In the genomic region with DNA sequence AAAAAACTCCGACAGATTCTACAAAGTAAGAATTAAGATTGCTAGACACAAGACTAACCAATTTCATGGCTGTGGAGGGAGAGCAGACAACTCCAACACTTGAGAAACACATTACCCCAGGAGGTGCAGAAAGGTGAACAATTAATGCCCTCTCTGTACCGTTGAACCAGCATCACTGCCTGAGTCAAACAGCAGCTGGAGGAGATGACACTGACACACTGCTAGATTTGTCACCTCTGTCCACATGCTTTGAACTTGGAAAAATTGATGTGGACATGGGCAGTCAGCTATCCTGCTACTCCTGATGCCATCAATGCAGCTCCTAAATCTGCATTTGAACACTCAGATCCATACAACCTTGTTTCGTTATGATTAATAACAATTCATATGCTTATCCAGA, we compare ENCODE assay signal across 16 cellular contexts. TPM values are rescaled to one million over a fixed set of nuclear protein-coding genes. Genes with fewer than 3 reads are reported as not detected.
DNase-seq lines count a peak whose midpoint lies in the region; ATAC-seq and TF ChIP-seq lines count a peak whose summit lies in the region.
"Had no signal": no experiment of that assay in that cellular context is flagged by ENCODE, and none has a peak within 500 bp of the region (broad histone marks: within the 10 kb centered on the region; RNA-seq: fewer than 3 reads in every experiment).

No MANE protein-coding gene starts in this region.

- TF ChIP-seq CTCF in natural killer cell (IDR thresholded peaks at IDR 0.05), result no peak

- H3K27ac Mint-ChIP-seq in activated CD4-positive, alpha-beta T cell treated with anti-CD3 and anti-CD28 coated beads for 36 hours, result no peak overlapping the region
- H3K27ac Mint-ChIP-seq in natural killer cell, result peak overlapping the region; percentile 21 to 70
- no peak overlapping the region for H3K27ac Mint-ChIP-seq in natural killer cell treated with Interleukin-12 subunit alpha and Interleukin-12 subunit beta and Interleukin-15 and Interleukin-18, amount 100 ng/mL, for 72 hours
- H3K27ac Mint-ChIP-seq in central memory CD8-positive, alpha-beta T cell (ENCODE audit: low read depth), result peak overlapping the region; percentile 8
- H3K27ac Mint-ChIP-seq in stimulated activated effector memory CD8-positive, alpha-beta T cell treated with anti-CD3 and anti-CD28 coated beads, Interleukin-12 subunit alpha, Interleukin-12 subunit beta, amount 100 ng/mL, for 72 hours, result no peak overlapping the region

- H3K27me3 Mint-ChIP-seq in activated CD4-positive, alpha-beta T cell treated with anti-CD3 and anti-CD28 coated beads for 36 hours, result no peaks in the 10 kb centered on the region
- no peaks in the 10 kb centered on the region for H3K27me3 Mint-ChIP-seq in natural killer cell (ENCODE audit: low read depth in 2 of 2)
- no peaks in the 10 kb centered on the region for H3K27me3 Mint-ChIP-seq in natural killer cell treated with Interleukin-12 subunit alpha and Interleukin-12 subunit beta and Interleukin-15 and Interleukin-18, amount 100 ng/mL, for 72 hours
- H3K27me3 Mint-ChIP-seq in central memory CD8-positive, alpha-beta T cell, result no peaks in the 10 kb centered on the region
- H3K27me3 Mint-ChIP-seq: CD8-positive, alpha-beta memory T cell had no signal

- H3K9me3 Mint-ChIP-seq in activated CD4-positive, alpha-beta T cell treated with anti-CD3 and anti-CD28 coated beads for 36 hours (ENCODE audit: low read depth), result no peaks in the 10 kb centered on the region
- no peaks in the 10 kb centered on the region for H3K9me3 Mint-ChIP-seq in natural killer cell
- H3K9me3 Mint-ChIP-seq in natural killer cell treated with Interleukin-12 subunit alpha and Interleukin-12 subunit beta and Interleukin-15 and Interleukin-18, amount 100 ng/mL, for 72 hours, result no peaks in the 10 kb centered on the region
- H3K9me3 Mint-ChIP-seq in central memory CD8-positive, alpha-beta T cell, result no peaks in the 10 kb centered on the region
- no peaks in the 10 kb centered on the region for H3K9me3 Mint-ChIP-seq in stimulated activated effector memory CD8-positive, alpha-beta T cell treated with anti-CD3 and anti-CD28 coated beads, Interleukin-12 subunit alpha, Interleukin-12 subunit beta, amount 100 ng/mL, for 72 hours
- H3K9me3 Mint-ChIP-seq: CD8-positive, alpha-beta memory T cell; H9 had no signal

- peaks cover 36% of the 10 kb centered on the region for H3K4me1 Mint-ChIP-seq in activated CD4-positive, alpha-beta T cell treated with anti-CD3 and anti-CD28 coated beads for 36 hours
- H3K4me1 Mint-ChIP-seq in natural killer cell, result peaks cover 22 to 31% of the 10 kb centered on the region in 2 donors
- H3K4me1 Mint-ChIP-seq in natural killer cell treated with Interleukin-12 subunit alpha and Interleukin-12 subunit beta and Interleukin-15 and Interleukin-18, amount 100 ng/mL, for 72 hours (ENCODE audit: low read depth in 2 of 2), result peaks cover 22 to 26% of the 10 kb centered on the region in 2 donors
- H3K4me1 Mint-ChIP-seq in central memory CD8-positive, alpha-beta T cell, result peaks cover 26% of the 10 kb centered on the region
- H3K4me1 Mint-ChIP-seq in stimulated activated effector memory CD8-positive, alpha-beta T cell treated with anti-CD3 and anti-CD28 coated beads, Interleukin-12 subunit alpha, Interleukin-12 subunit beta, amount 100 ng/mL, for 72 hours, result peaks cover 29% of the 10 kb centered on the region

- POLR2A ChIA-PET in activated CD4-positive, alpha-beta T cell treated with anti-CD3 and anti-CD28 coated beads for 36 hours (lab: Charles Lee), result no interaction called here

- intact Hi-C loops in activated CD4-positive, alpha-beta T cell treated with anti-CD3 and anti-CD28 coated beads for 36 hours (cut with DNase I, micrococcal nuclease), result no loop called here
- intact Hi-C loops in natural killer cell (cut with micrococcal nuclease), result no loop called here

- H3K4me3 Mint-ChIP-seq in activated CD4-positive, alpha-beta T cell treated with anti-CD3 and anti-CD28 coated beads for 36 hours, result no peak overlapping the region
- H3K4me3 Mint-ChIP-seq in natural killer cell, result no peak overlapping the region
- H3K4me3 Mint-ChIP-seq in natural killer cell treated with Interleukin-12 subunit alpha and Interleukin-12 subunit beta and Interleukin-15 and Interleukin-18, amount 100 ng/mL, for 72 hours, result no peak overlapping the region
- H3K4me3 Mint-ChIP-seq in central memory CD8-positive, alpha-beta T cell, result no peak overlapping the region
- H3K4me3 Mint-ChIP-seq in stimulated activated effector memory CD8-positive, alpha-beta T cell treated with anti-CD3 and anti-CD28 coated beads, Interleukin-12 subunit alpha, Interleukin-12 subunit beta, amount 100 ng/mL, for 72 hours, result no peak overlapping the region
- H3K4me3 Mint-ChIP-seq: H9 had no signal

- CTCF ChIA-PET in activated CD4-positive, alpha-beta T cell treated with anti-CD3 and anti-CD28 coated beads for 36 hours (lab: Charles Lee), result interaction anchor here (1.3 kb wide), 1 partner anchor 87 kb away, joined by 3 read pairs; no protein-coding TSS in a partner anchor

- peaks cover 23% of the 10 kb centered on the region for H3K36me3 Mint-ChIP-seq in activated CD4-positive, alpha-beta T cell treated with anti-CD3 and anti-CD28 coated beads for 36 hours (ENCODE audit: low read depth)
- no peaks in the 10 kb centered on the region for H3K36me3 Mint-ChIP-seq in natural killer cell
- H3K36me3 Mint-ChIP-seq in natural killer cell treated with Interleukin-12 subunit alpha and Interleukin-12 subunit beta and Interleukin-15 and Interleukin-18, amount 100 ng/mL, for 72 hours, result no peaks in the 10 kb centered on the region
- peaks cover 13% of the 10 kb centered on the region for H3K36me3 Mint-ChIP-seq in central memory CD8-positive, alpha-beta T cell (ENCODE audit: insufficient read depth)
- H3K36me3 Mint-ChIP-seq in stimulated activated effector memory CD8-positive, alpha-beta T cell treated with anti-CD3 and anti-CD28 coated beads, Interleukin-12 subunit alpha, Interleukin-12 subunit beta, amount 100 ng/mL, for 72 hours, result peaks cover 96% of the 10 kb centered on the region

- peak; percentile 89 for ATAC-seq in activated CD4-positive, alpha-beta T cell treated with anti-CD3 and anti-CD28 coated beads for 36 hours
- ATAC-seq in natural killer cell (no peak), HG02588 (IDR thresholded peaks at IDR 0.05; ENCODE audit: unreplicated experiment) (no peak)
- ATAC-seq in natural killer cell treated with Interleukin-12 subunit alpha and Interleukin-12 subunit beta and Interleukin-15 and Interleukin-18, amount 100 ng/mL, for 72 hours, result no peak
- ATAC-seq in central memory CD8-positive, alpha-beta T cell (replicated peaks; ENCODE audit: extremely low read depth, poor library complexity, severe bottlenecking), result no peak
- ATAC-seq in stimulated activated effector memory CD8-positive, alpha-beta T cell treated with anti-CD3 and anti-CD28 coated beads, Interleukin-12 subunit alpha, Interleukin-12 subunit beta, amount 100 ng/mL, for 72 hours, result peak; percentile 80

- DNase-seq in activated CD4-positive, alpha-beta T cell treated with anti-CD3 and anti-CD28 coated beads for 36 hours, result peak; percentile 25
- no peak for DNase-seq in activated CD4-positive, alpha-beta T cell treated with anti-CD3 and anti-CD28 coated beads for 1 hour
- DNase-seq in natural killer cell, result no peak
- no peak for DNase-seq in natural killer cell treated with Interleukin-12 subunit alpha and Interleukin-12 subunit beta and Interleukin-15 and Interleukin-18, amount 100 ng/mL, for 72 hours (ENCODE audit: low spot score)
- DNase-seq in central memory CD8-positive, alpha-beta T cell (ENCODE audit: low spot score in 2 of 2), result no peak
- DNase-seq in stimulated activated effector memory CD8-positive, alpha-beta T cell treated with anti-CD3 and anti-CD28 coated beads, Interleukin-12 subunit alpha, Interleukin-12 subunit beta, amount 100 ng/mL, for 72 hours (ENCODE audit: low spot score in 2 of 2), result no peak
- DNase-seq in cerebellar nuclear complex (lab: John Stamatoyannopoulos, UW), result no peak
- DNase-seq: CD8-positive, alpha-beta memory T cell; DMS79; H9; KBM-7; MV-4-11; NCI-H1417 treated with DMSO at 0.1 percent for 48 hours; NCI-H2029; NCI-H774 had no signal

RNA-seq across cellular contexts. Expression of gene GPBP1, which starts 51.7 kb away (rescaled TPM):
- 100 to 1,000 TPM in 1 of 2 experiments, 10 to 100 TPM in 1; 91.8 to 116 TPM for total RNA-seq in activated CD4-positive, alpha-beta T cell treated with anti-CD3 and anti-CD28 coated beads for 36 hours
- total RNA-seq in natural killer cell, result 100 to 1,000 TPM; 104 to 130 (median 118) TPM
- 10 to 100 TPM; 88.3 to 91.1 TPM for total RNA-seq in natural killer cell treated with Interleukin-12 subunit alpha and Interleukin-12 subunit beta and Interleukin-15 and Interleukin-18, amount 100 ng/mL, for 72 hours

Comparison
In these comparisons a context has a peak if more than half of its experiments do, and no peak if none do; other contexts are left out.
1. H3K27ac Mint-ChIP-seq: peak in natural killer cell (2 of 2) and central memory CD8-positive, alpha-beta T cell (single experiment); none in activated CD4-positive, alpha-beta T cell treated with anti-CD3 and anti-CD28 coated beads for 36 hours (single experiment), natural killer cell treated with Interleukin-12 subunit alpha and Interleukin-12 subunit beta and Interleukin-15 and Interleukin-18, amount 100 ng/mL, for 72 hours (0 of 2) and stimulated activated effector memory CD8-positive, alpha-beta T cell treated with anti-CD3 and anti-CD28 coated beads, Interleukin-12 subunit alpha, Interleukin-12 subunit beta, amount 100 ng/mL, for 72 hours (single experiment).
2. ATAC-seq: peak in activated CD4-positive, alpha-beta T cell treated with anti-CD3 and anti-CD28 coated beads for 36 hours (single experiment) and stimulated activated effector memory CD8-positive, alpha-beta T cell treated with anti-CD3 and anti-CD28 coated beads, Interleukin-12 subunit alpha, Interleukin-12 subunit beta, amount 100 ng/mL, for 72 hours (single experiment); none in natural killer cell (0 of 3), natural killer cell treated with Interleukin-12 subunit alpha and Interleukin-12 subunit beta and Interleukin-15 and Interleukin-18, amount 100 ng/mL, for 72 hours (0 of 2), central memory CD8-positive, alpha-beta T cell (single experiment) and HG02588 (single experiment).